Comparison of ENCODE assay signal across 8 cellular contexts in genomic region chr16:48384305-48384981, GRCh38. TPM values are rescaled to one million over a fixed set of nuclear protein-coding genes. Genes with fewer than 3 reads are reported as not detected.
DNase-seq lines count a peak whose midpoint lies in the region; ATAC-seq and TF ChIP-seq lines count a peak whose summit lies in the region.

No MANE protein-coding gene starts in this region.

- H3K4me3 ChIP-seq in SJSA1 = peak overlapping the region; percentile 100
- peak overlapping the region; percentile 96 for H3K4me3 ChIP-seq in right cardiac atrium (ENCODE audit: low read length)
- peak overlapping the region; percentile 74 for H3K4me3 ChIP-seq in psoas muscle

- under 1% methylated on average over 72 of the region's 72 CpGs for WGBS in right cardiac atrium
- WGBS in psoas muscle, 3 donors = 0 to 1% (median 0%) methylated on average over 20 to 72 of the region's 72 CpGs

- H3K27ac ChIP-seq in SJSA1 (peak overlapping the region; percentile 100), right cardiac atrium (ENCODE audit: low read length) (peak overlapping the region; percentile 90), psoas muscle (peak overlapping the region; percentile 100)

- DNase-seq in DMS 273 (lab: John Stamatoyannopoulos, UW; ENCODE audit: unreplicated experiment) (peak; percentile 86), SJSA1 (ENCODE audit: low read depth in 1 of 2, low spot score in 2 of 2) (peak; percentile 53 to 57), astrocyte of the hippocampus (ENCODE audit: low read depth, low spot score) (peak; percentile 80), right cardiac atrium (peak; percentile 65 to 89 (median 87)), psoas muscle (peak; percentile 66 to 80), GF-D8 (lab: John Stamatoyannopoulos, UW) (no peak)

- ATAC-seq in GM19328 (IDR thresholded peaks at IDR 0.05; ENCODE audit: unreplicated experiment) (peak; percentile 37), HG03280 (IDR thresholded peaks at IDR 0.05; ENCODE audit: unreplicated experiment) (peak; percentile 45), right cardiac atrium (peak; percentile 78 to 79), psoas muscle (peak; percentile 68 to 76 (median 70))

- H3K4me1 ChIP-seq in SJSA1 (replicated peaks) (peaks cover 20% of the 10 kb centered on the region), right cardiac atrium (ENCODE audit: control insufficient read depth, insufficient read depth, low read length) (peaks cover 11% of the 10 kb centered on the region), psoas muscle (peaks cover 46% of the 10 kb centered on the region)

- H3K36me3 ChIP-seq in SJSA1 = peaks cover 14% of the 10 kb centered on the region
- no peaks in the 10 kb centered on the region for H3K36me3 ChIP-seq in psoas muscle (ENCODE audit: insufficient read depth in 1 of 2, low read depth in 1 of 2)

- no peaks in the 10 kb centered on the region for H3K27me3 ChIP-seq in SJSA1 (replicated peaks)
- H3K27me3 ChIP-seq in right cardiac atrium (ENCODE audit: control insufficient read depth, insufficient read depth) = no peaks in the 10 kb centered on the region
- H3K27me3 ChIP-seq in psoas muscle (ENCODE audit: insufficient read depth in 3 of 3, low read length in 2 of 3) = no peaks in the 10 kb centered on the region

- no peak for TF ChIP-seq CTCF in psoas muscle (IDR thresholded peaks at IDR 0.05)

- H3K9me3 ChIP-seq in SJSA1 (replicated peaks) (peaks cover 5% of the 10 kb centered on the region; the same call in 1 of the 2 replicates), right cardiac atrium (ENCODE audit: control insufficient read depth, low read length) (no peaks in the 10 kb centered on the region), psoas muscle (no peaks in the 10 kb centered on the region)

- intact Hi-C loops in right cardiac atrium (cut with DNase I) (loop anchor here in 1 of 4 donors (5.0 kb wide), 1 partner anchor 153 kb away; no protein-coding TSS in a partner anchor), psoas muscle (cut with DNase I) (no loop called here)

RNA-seq across cellular contexts. Expression of gene SIAH1, which starts 0.8 kb away (rescaled TPM):
- total RNA-seq in SJSA1 (2014; rRNA removed; shearing (Covaris generic)) = 34.8 and 36.7 TPM in 2 replicates
- total RNA-seq in right cardiac atrium (10 to 100 TPM; 14.4 to 17.9 (median 14.6) TPM), psoas muscle (10 to 100 TPM; 16.2 to 26.0 (median 18.6) TPM)
- polyA plus RNA-seq in right cardiac atrium (15.1 TPM), psoas muscle (10 to 100 TPM; 10.4 to 19.0 (median 16.2) TPM)
